ENCODE assay signal across 8 cellular contexts in the genomic region with DNA sequence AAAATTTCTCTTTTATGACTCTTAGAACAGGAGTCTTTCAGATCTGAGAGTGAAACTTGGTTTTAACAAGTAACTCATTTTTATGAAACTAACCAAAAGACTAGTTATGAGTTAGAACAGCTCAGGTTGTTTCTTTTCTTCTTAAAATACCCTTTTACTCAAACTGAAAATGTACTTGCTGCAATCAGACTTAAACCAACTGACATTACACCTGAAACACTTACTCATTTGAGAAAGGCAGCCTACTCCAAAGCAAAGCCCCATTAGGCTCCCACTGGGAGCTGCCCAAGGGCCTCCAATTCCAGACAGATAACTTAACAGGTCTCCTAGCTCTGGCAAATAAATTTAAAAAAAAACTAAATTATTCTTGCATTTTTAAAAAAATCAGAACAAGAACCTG. TPM values are rescaled to one million over a fixed set of nuclear protein-coding genes. Genes with fewer than 3 reads are reported as not detected.
DNase-seq lines count a peak whose midpoint lies in the region; ATAC-seq, FAIRE-seq and TF ChIP-seq lines count a peak whose summit lies in the region.

No MANE protein-coding gene starts in this region.

- no peak overlapping the region for H3K14ac ChIP-seq in H1 (ENCODE audit: insufficient read length)

- no peak; a peak in 1 of 4 replicates for TF ChIP-seq RAD21 in H1 (IDR thresholded peaks at IDR 0.05 in 1 of 2, conservative IDR thresholded peaks at IDR 0.05 in 1 of 2; ENCODE audit: low read depth in 2 of 2, low read length in 2 of 2)

- no peaks in the 10 kb centered on the region for H3K9me3 ChIP-seq in H1 (ENCODE audit: insufficient read depth in 2 of 2, low read depth in 1 of 2, low read length in 1 of 2)

- no peak overlapping the region for H2BK20ac ChIP-seq in H1 (ENCODE audit: low read length)

- no peak overlapping the region for H3K4ac ChIP-seq in H1 (replicated peaks; ENCODE audit: insufficient read length, low read depth, low read length)

- TF ChIP-seq POLR2A in H1 (IDR thresholded peaks at IDR 0.05; ENCODE audit: control extremely low read depth in 1 of 2, low read depth in 2 of 2, low read length in 2 of 2) = no peak

- H3K79me1 ChIP-seq in H1 (ENCODE audit: low read depth, low read length) = no peaks in the 10 kb centered on the region; the same call in 1 of the 2 replicates

- no peak overlapping the region for H3K23ac ChIP-seq in H1 (ENCODE audit: insufficient read length)

- no peaks in the 10 kb centered on the region for H3K36me3 ChIP-seq in H1 (ENCODE audit: control insufficient read depth in 2 of 4, insufficient read depth in 4 of 4, low read length in 3 of 4)

- CTCF ChIA-PET in H1 (lab: Charles Lee; ENCODE audit: partially characterized antibody) = interaction anchor here (1.2 kb wide), 1 partner anchor 114 kb away, joined by 4 read pairs; no protein-coding TSS in a partner anchor

- H3K4me3 Mint-ChIP-seq in CD14-positive monocyte = peak overlapping the region; percentile 20 to 46

- no peak overlapping the region for H2BK5ac ChIP-seq in H1 (ENCODE audit: low read depth, low read length)

- no peak overlapping the region for H4K91ac ChIP-seq in H1 (replicated peaks; ENCODE audit: insufficient read length, low read length)

- ATAC-seq in HG03575 (IDR thresholded peaks at IDR 0.05; ENCODE audit: extremely low read depth, insufficient number of reproducible peaks, low FRiP score, unreplicated experiment) = peak; percentile 39

- peaks cover 0 to 8% (median 5%) of the 10 kb centered on the region in 7 donors for H3K9me3 Mint-ChIP-seq in CD14-positive monocyte

- no peak overlapping the region for H4K8ac ChIP-seq in H1 (ENCODE audit: extremely low read depth, insufficient read depth, low read length)

- intact Hi-C loops in CD14-positive monocyte (cut with micrococcal nuclease) = loop anchor here (5.0 to 10.0 kb wide), 4 partner anchors 76 to 258 kb away; a partner anchor contains a TSS

- DNase-seq in CD14-positive monocyte (ENCODE audit: low spot score) (no peak), GM19239 (ENCODE audit: insufficient read length, low spot score) (no peak), H1 (ENCODE audit: low read depth in 1 of 2, low spot score in 2 of 2) (no peak), NCI-H2171 (lab: John Stamatoyannopoulos, UW) (no peak), NCI-H1092 (lab: John Stamatoyannopoulos, UW) (no peak), COLO668 (lab: John Stamatoyannopoulos, UW; ENCODE audit: unreplicated experiment) (no peak)

- H3K4me3 ChIP-seq in H1 (ENCODE audit: extremely low read depth in 1 of 4, insufficient read depth in 2 of 4, low read depth in 3 of 4, low read length in 4 of 4) (peak overlapping the region in 3 of 4 experiments; percentile 3 to 98 (median 91); a peak in 5 of 8 replicates), skin epidermis (peak overlapping the region in 4 of 7 experiments; percentile 1 to 88 (median 82))

- POLR2A ChIA-PET in H1 (lab: Charles Lee; ENCODE audit: partially characterized antibody) = interaction anchor here (0.9 kb wide), 1 partner anchor 43 kb away, joined by 3 read pairs; no protein-coding TSS in a partner anchor

- peaks cover 6 to 11% of the 10 kb centered on the region in 2 experiments for H4K20me1 ChIP-seq in H1 (replicated peaks in 1 of 2; ENCODE audit: control insufficient read depth in 1 of 2, insufficient read depth in 2 of 2, low read length in 2 of 2)

- no peak overlapping the region for H3K9ac ChIP-seq in H1 (replicated peaks in 1 of 4; ENCODE audit: extremely low read depth in 1 of 4, low read depth in 3 of 4, low read length in 3 of 4)

- no peaks in the 10 kb centered on the region; a peak in 1 of 7 replicates for H3K27me3 ChIP-seq in H1 (replicated peaks in 1 of 4; ENCODE audit: control insufficient read depth in 3 of 4, extremely low read depth in 1 of 4, insufficient read depth in 3 of 4, low read length in 3 of 4)

- peaks cover 36% of the 10 kb centered on the region for H3K4me1 Mint-ChIP-seq in CD14-positive monocyte

- H3K27ac ChIP-seq in H1 (ENCODE audit: low read depth, low read length) (no peak overlapping the region), skin epidermis (peak overlapping the region in 8 of 21 experiments; percentile 5 to 98 (median 96))

- no peak overlapping the region; the same call in 1 of the 2 replicates for H3K18ac ChIP-seq in H1 (ENCODE audit: extremely low read depth, low read length)

- no peak overlapping the region for H2AFZ ChIP-seq in H1 (ENCODE audit: low read length)

- peaks cover 8 to 15% of the 10 kb centered on the region in 2 donors for H3K36me3 Mint-ChIP-seq in CD14-positive monocyte

- no peak overlapping the region for H2BK15ac ChIP-seq in H1 (ENCODE audit: low read length)

- H2BK12ac ChIP-seq in H1 (ENCODE audit: low read depth, low read length) = no peak overlapping the region

- peak overlapping the region; percentile 81 to 90 for H3K4me2 ChIP-seq in H1 (ENCODE audit: insufficient read depth in 1 of 2, low read depth in 2 of 2, low read length in 2 of 2)

- H3K27me3 Mint-ChIP-seq in CD14-positive monocyte (ENCODE audit: low read depth in 3 of 3) = peaks cover 7 to 25% (median 13%) of the 10 kb centered on the region in 3 donors

- no peak for TF ChIP-seq CTCF in CD14-positive monocyte (IDR thresholded peaks at IDR 0.05)
- TF ChIP-seq CTCF in H1 (IDR thresholded peaks at IDR 0.05; ENCODE audit: control extremely low read depth in 1 of 3, insufficient read depth in 1 of 3, low read depth in 1 of 3, low read length in 3 of 3) = no peak

- peaks cover 10 to 20% (median 11%) of the 10 kb centered on the region in 4 experiments; a peak in 6 of 7 replicates for H3K4me1 ChIP-seq in H1 (replicated peaks in 1 of 4; ENCODE audit: control insufficient read depth in 3 of 4, insufficient read depth in 4 of 4, low read length in 3 of 4)

- H4K5ac ChIP-seq in H1 (ENCODE audit: insufficient read length, low read depth, low read length) = peak overlapping the region; percentile 18

- FAIRE-seq in GM19239 (lab: Jason Lieb, UNC) (peak; percentile 92), H1 (lab: Jason Lieb, UNC) (no peak)

- TF ChIP-seq EP300 in H1 (IDR thresholded peaks at IDR 0.05; ENCODE audit: borderline replicate concordance in 1 of 2, low read depth in 2 of 2, low read length in 2 of 2) = no peak

- no peak overlapping the region for H3K27ac Mint-ChIP-seq in CD14-positive monocyte

- H3K23me2 ChIP-seq in H1 (ENCODE audit: low read depth, low read length) = peaks cover 10% of the 10 kb centered on the region

- peaks cover 33 to 89% of the 10 kb centered on the region in 2 experiments for H3K79me2 ChIP-seq in H1 (ENCODE audit: control insufficient read depth in 1 of 2, insufficient read depth in 2 of 2, low read length in 2 of 2)

- no peak overlapping the region for H2BK120ac ChIP-seq in H1 (replicated peaks; ENCODE audit: low read depth, low read length)

- H3K56ac ChIP-seq in H1 (replicated peaks; ENCODE audit: insufficient read length, low read depth, low read length) = no peak overlapping the region

- no peak overlapping the region for H2AK5ac ChIP-seq in H1 (ENCODE audit: low read depth, low read length)

TF ChIP-seq in H1, 55 proteins besides CTCF, POLR2A, EP300 and RAD21:
- TF ChIP-seq TAF7 (optimal IDR thresholded peaks at IDR 0.05; ENCODE audit: borderline replicate concordance, low read depth, low read length) = peak; percentile 21
- TF ChIP-seq TAF1 (IDR thresholded peaks at IDR 0.05; ENCODE audit: low read depth, low read length) = no peak
- TF ChIP-seq NANOG (IDR thresholded peaks at IDR 0.05; ENCODE audit: insufficient read depth, low read depth, low read length, poor library complexity, severe bottlenecking) = peak; percentile 73

RNA-seq across cellular contexts. Expression of a gene that starts 3.6 kb away (rescaled TPM):
- polyA plus RNA-seq in CD14-positive monocyte = 10 to 100 TPM in 1 of 2 donors, 1 to 10 TPM in 1; 3.1 to 11.3 TPM
- 56.1 and 56.9 TPM in 2 replicates for total RNA-seq in H1 (2021; fragmentation: NEBNext Ultra II Directional; extraction: Animal tissue kit (Norgen Biotek cat#: 25700))
- 35.3 and 36.5 TPM in 2 replicates for polyA plus RNA-seq in H1 (2011; rRNA removed)
- polyA plus RNA-seq in H1 (2011; cell fraction: cytosol; rRNA removed) = 19.0 TPM
- 33.2 TPM for polyA plus RNA-seq in H1 (2011; cell fraction: nucleus; rRNA removed)
- polyA plus RNA-seq in H1 (2012, experiment 1 of 2) = 27.6 to 34.4 TPM (median 33.7 TPM) in 4 replicates
- 5.8 TPM for polyA plus RNA-seq in H1 (2012, experiment 2 of 2)
- polyA plus RNA-seq in H1 (2013, experiment 1 of 2) = 19.9 TPM
- polyA plus RNA-seq in H1 (2013, experiment 2 of 2) = 18.7 TPM
- polyA minus RNA-seq in H1 (2011; rRNA and poly(A)+ RNA removed) = 112 and 122 TPM in 2 replicates
- polyA minus RNA-seq in H1 (2011; cell fraction: cytosol; rRNA and poly(A)+ RNA removed) = 50.3 TPM
- polyA minus RNA-seq in H1 (2011; cell fraction: nucleus; rRNA and poly(A)+ RNA removed) = 66.2 TPM
